In the genomic region with DNA sequence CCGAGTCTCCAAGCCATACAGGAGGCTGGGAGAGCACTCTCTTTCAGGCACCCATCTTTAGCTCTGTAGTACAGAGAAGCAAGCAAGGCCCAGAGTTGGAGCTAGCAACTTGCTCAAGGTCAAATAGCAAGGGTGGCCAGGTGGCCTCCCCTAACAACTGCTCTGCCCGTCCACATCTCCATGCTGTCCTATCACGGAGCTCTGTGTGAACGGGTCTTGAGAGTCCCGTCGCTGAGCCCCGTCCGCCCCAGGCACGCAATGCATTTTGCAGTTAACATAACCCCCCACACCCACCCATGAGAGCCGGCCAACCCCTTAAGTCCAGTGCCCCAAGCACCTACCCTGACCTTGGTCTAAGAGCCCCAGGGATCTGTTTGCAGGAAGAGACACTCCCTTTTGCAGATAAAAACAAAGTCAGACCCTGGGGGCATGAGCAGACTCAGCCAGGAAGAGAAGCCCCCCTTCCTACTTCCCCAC, we compare ENCODE assay signal across 8 cellular contexts. TPM values are rescaled to one million over a fixed set of nuclear protein-coding genes. Genes with fewer than 3 reads are reported as not detected.
DNase-seq lines count a peak whose midpoint lies in the region; ATAC-seq and TF ChIP-seq lines count a peak whose summit lies in the region.

No MANE protein-coding gene starts in this region.

- POLR2A ChIA-PET in PC-3 (lab: Charles Lee; ENCODE audit: unreplicated experiment), result no interaction called here

- H3K27me3 ChIP-seq in PC-3 (ENCODE audit: low read length), result no peaks in the 10 kb centered on the region
- no peaks in the 10 kb centered on the region for H3K27me3 ChIP-seq in endocrine pancreas (ENCODE audit: control insufficient read depth, insufficient read depth, low read length)
- H3K27me3 ChIP-seq in neuron (ENCODE audit: insufficient read depth, low read length), result no peaks in the 10 kb centered on the region

- TF ChIP-seq CTCF in PC-3 (conservative IDR thresholded peaks at IDR 0.05; ENCODE audit: low read depth, low read length), result no peak

- H3K27ac ChIP-seq in PC-3 (ENCODE audit: low read length), result peak overlapping the region; percentile 74

- no peak overlapping the region for H2AFZ ChIP-seq in PC-3 (ENCODE audit: low read length)
- no peak overlapping the region for H2AFZ ChIP-seq in neuron (ENCODE audit: low read depth, low read length)

- H3K4me3 ChIP-seq in GM08714 (ENCODE audit: low read length) (peak overlapping the region; percentile 78), PC-3 (ENCODE audit: low read length) (peak overlapping the region; percentile 93), endocrine pancreas (ENCODE audit: control insufficient read depth, insufficient read depth, low read length) (no peak overlapping the region), neuron (ENCODE audit: low read length) (peak overlapping the region; percentile 88)

- H3K4me2 ChIP-seq in PC-3 (ENCODE audit: low read length), result peak overlapping the region; percentile 96

- CTCF ChIA-PET in PC-3 (lab: Charles Lee), result interaction anchor here (0.7 to 3.2 kb wide), 2 partner anchors 88 to 919 kb away, joined by 5 to 13 read pairs; no protein-coding TSS in a partner anchor

- H3K79me2 ChIP-seq in PC-3 (ENCODE audit: low read length), result peaks cover 43% of the 10 kb centered on the region

- H3K9me2 ChIP-seq in PC-3 (replicated peaks; ENCODE audit: low read length), result no peaks in the 10 kb centered on the region

- ATAC-seq in PC-3, result no peak
- ATAC-seq in HG02763 (IDR thresholded peaks at IDR 0.05; ENCODE audit: unreplicated experiment), result no peak

- H3K9me3 ChIP-seq in PC-3 (ENCODE audit: low read length) (no peaks in the 10 kb centered on the region), endocrine pancreas (ENCODE audit: control insufficient read depth, low read length) (no peaks in the 10 kb centered on the region), neuron (ENCODE audit: low read length) (no peaks in the 10 kb centered on the region)

- intact Hi-C loops in PC-3 (cut with micrococcal nuclease), result no loop called here

- peaks cover 11% of the 10 kb centered on the region; the same call in 1 of the 2 replicates for H3K36me3 ChIP-seq in PC-3 (ENCODE audit: low read depth, low read length)
- H3K36me3 ChIP-seq in endocrine pancreas (ENCODE audit: control insufficient read depth, insufficient read depth, low read length), result no peaks in the 10 kb centered on the region
- H3K36me3 ChIP-seq in neuron (ENCODE audit: insufficient read depth, low read length), result peaks cover 22% of the 10 kb centered on the region

- peaks cover 13% of the 10 kb centered on the region for H4K20me1 ChIP-seq in PC-3 (ENCODE audit: low read length)

- TSS peak; percentile 9 for BruUV-seq in PC-3 (replicated peaks; lab: Mats Ljungman, UMichigan)

- no peaks in the 10 kb centered on the region for H3F3A ChIP-seq in PC-3 (ENCODE audit: low read length, unreplicated experiment)

- H3K9ac ChIP-seq in PC-3 (ENCODE audit: low read length), result peak overlapping the region; percentile 97
- H3K9ac ChIP-seq in endocrine pancreas (ENCODE audit: control insufficient read depth, insufficient read depth, low read length), result peak overlapping the region; percentile 90

- peaks cover 32% of the 10 kb centered on the region for H3K4me1 ChIP-seq in PC-3 (ENCODE audit: insufficient read depth, low read length)
- peaks cover 10% of the 10 kb centered on the region for H3K4me1 ChIP-seq in endocrine pancreas (ENCODE audit: control insufficient read depth, insufficient read depth, low read length)
- H3K4me1 ChIP-seq in neuron (ENCODE audit: insufficient read depth, low read length), result peaks cover 27% of the 10 kb centered on the region

- DNase-seq in PC-3 (peak; percentile 17), anterior cingulate cortex (lab: John Stamatoyannopoulos, UW) (no peak), ureter (ENCODE audit: low spot score) (no peak)
- DNase-seq in central memory CD4-positive, alpha-beta T cell, result no peak

RNA-seq across cellular contexts. Expression of gene RNF44, which starts 1.5 kb away (rescaled TPM):
- total RNA-seq in PC-3 (2014; rRNA removed) (19.2 and 28.3 TPM in 2 replicates), ureter (71.5 TPM)

RNA-seq across cellular contexts. Expression of gene CDHR2, which starts 13.4 kb away (rescaled TPM):
- total RNA-seq in PC-3 (2014; rRNA removed), result 0.07 TPM in 1 of 2 replicates, not detected in the other
- total RNA-seq in ureter, result not detected
